ENCODE assay signal across 2 cellular contexts in genomic region chr4:176761872-176762271, GRCh38.
TF ChIP-seq lines count a peak whose summit lies in the region.

No MANE protein-coding gene starts in this region.

TF ChIP-seq in IMR-90, 13 proteins besides CTCF, POLR2A, EP300 and RAD21:
- TF ChIP-seq USF2 (IDR thresholded peaks at IDR 0.05; ENCODE audit: low read depth, low read length) (no peak), MAFK (IDR thresholded peaks at IDR 0.05; ENCODE audit: low read depth, low read length) (no peak), SMC3 (IDR thresholded peaks at IDR 0.05; ENCODE audit: low read depth, low read length) (no peak), BHLHE40 (IDR thresholded peaks at IDR 0.05; ENCODE audit: low read depth, low read length) (no peak), MXI1 (IDR thresholded peaks at IDR 0.05; ENCODE audit: borderline replicate concordance, low read depth, low read length) (no peak), ELK1 (IDR thresholded peaks at IDR 0.05; ENCODE audit: borderline replicate concordance, low read depth, low read length) (no peak), CEBPB (IDR thresholded peaks at IDR 0.05; ENCODE audit: low read depth, low read length) (no peak)

TF ChIP-seq in SK-N-SH, 30 proteins besides CTCF, POLR2A, EP300 and RAD21:
- no peak for TF ChIP-seq USF1 (IDR thresholded peaks at IDR 0.05; ENCODE audit: borderline replicate concordance, low read depth)
- TF ChIP-seq MXI1 (IDR thresholded peaks at IDR 0.05; ENCODE audit: low read depth, low read length), result no peak
